Comparison of ENCODE assay signal across 2 cellular contexts in genomic region chr12:46492471-46493351, GRCh38.
TF ChIP-seq lines count a peak whose summit lies in the region.

No MANE protein-coding gene starts in this region.

TF ChIP-seq in A549, 52 proteins besides CTCF, POLR2A, EP300 and RAD21 (continued from another document and continues in another):
- TF ChIP-seq, protein P1, sequence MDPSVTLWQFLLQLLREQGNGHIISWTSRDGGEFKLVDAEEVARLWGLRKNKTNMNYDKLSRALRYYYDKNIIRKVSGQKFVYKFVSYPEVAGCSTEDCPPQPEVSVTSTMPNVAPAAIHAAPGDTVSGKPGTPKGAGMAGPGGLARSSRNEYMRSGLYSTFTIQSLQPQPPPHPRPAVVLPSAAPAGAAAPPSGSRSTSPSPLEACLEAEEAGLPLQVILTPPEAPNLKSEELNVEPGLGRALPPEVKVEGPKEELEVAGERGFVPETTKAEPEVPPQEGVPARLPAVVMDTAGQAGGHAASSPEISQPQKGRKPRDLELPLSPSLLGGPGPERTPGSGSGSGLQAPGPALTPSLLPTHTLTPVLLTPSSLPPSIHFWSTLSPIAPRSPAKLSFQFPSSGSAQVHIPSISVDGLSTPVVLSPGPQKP (IDR thresholded peaks at IDR 0.05; ENCODE audit: low read depth, low read length): no peak
- no peak for TF ChIP-seq MAFK (IDR thresholded peaks at IDR 0.05; ENCODE audit: partially characterized antibody)
- no peak for TF ChIP-seq CBX2 (IDR thresholded peaks at IDR 0.05; ENCODE audit: borderline replicate concordance, low read depth)
- peak; percentile 80 for TF ChIP-seq EHF (CRISPR knock-in tag; IDR thresholded peaks at IDR 0.05)
- TF ChIP-seq HOXB13 (CRISPR knock-in tag; IDR thresholded peaks at IDR 0.05; ENCODE audit: low read depth): peak; percentile 69; the same call in 1 of the 2 replicates
- TF ChIP-seq NPAS2 (CRISPR knock-in tag; IDR thresholded peaks at IDR 0.05; ENCODE audit: borderline replicate concordance): no peak
- TF ChIP-seq EHMT2 (IDR thresholded peaks at IDR 0.05; ENCODE audit: low read depth): no peak
- TF ChIP-seq, protein P2, sequence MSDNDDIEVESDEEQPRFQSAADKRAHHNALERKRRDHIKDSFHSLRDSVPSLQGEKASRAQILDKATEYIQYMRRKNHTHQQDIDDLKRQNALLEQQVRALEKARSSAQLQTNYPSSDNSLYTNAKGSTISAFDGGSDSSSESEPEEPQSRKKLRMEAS (IDR thresholded peaks at IDR 0.05): peak; percentile 70
- no peak for TF ChIP-seq ZC3H11A (IDR thresholded peaks at IDR 0.05)
- TF ChIP-seq RNF2 (IDR thresholded peaks at IDR 0.05; ENCODE audit: borderline replicate concordance, low read depth): no peak
- peak; percentile 60; the same call in 1 of the 2 replicates for TF ChIP-seq ATOH8 (CRISPR knock-in tag; IDR thresholded peaks at IDR 0.05; ENCODE audit: low read depth)
- TF ChIP-seq GATA3 (IDR thresholded peaks at IDR 0.05; ENCODE audit: borderline replicate concordance): peak; percentile 97
- TF ChIP-seq PHF8 (IDR thresholded peaks at IDR 0.05; ENCODE audit: borderline replicate concordance, low read depth): no peak
- TF ChIP-seq ZSCAN20 (CRISPR knock-in tag; IDR thresholded peaks at IDR 0.05): peak; percentile 44
- TF ChIP-seq BCL3 (IDR thresholded peaks at IDR 0.05): peak; percentile 93; the same call in 1 of the 3 replicates
- no peak for TF ChIP-seq HDAC2 (IDR thresholded peaks at IDR 0.05)
- TF ChIP-seq NFE2L2 (conservative IDR thresholded peaks at IDR 0.05; ENCODE audit: low read length): no peak
- TF ChIP-seq E2F6 (IDR thresholded peaks at IDR 0.05; ENCODE audit: borderline replicate concordance, low read depth): no peak
- TF ChIP-seq FOSB (CRISPR knock-in tag; IDR thresholded peaks at IDR 0.05): peak; percentile 77; the same call in 1 of the 2 replicates
- TF ChIP-seq CBX8 (IDR thresholded peaks at IDR 0.05): no peak
- TF ChIP-seq TFCP2L1 (CRISPR knock-in tag; IDR thresholded peaks at IDR 0.05): no peak
- TF ChIP-seq CHD4 (IDR thresholded peaks at IDR 0.05; ENCODE audit: borderline replicate concordance): no peak
- TF ChIP-seq, protein P3, sequence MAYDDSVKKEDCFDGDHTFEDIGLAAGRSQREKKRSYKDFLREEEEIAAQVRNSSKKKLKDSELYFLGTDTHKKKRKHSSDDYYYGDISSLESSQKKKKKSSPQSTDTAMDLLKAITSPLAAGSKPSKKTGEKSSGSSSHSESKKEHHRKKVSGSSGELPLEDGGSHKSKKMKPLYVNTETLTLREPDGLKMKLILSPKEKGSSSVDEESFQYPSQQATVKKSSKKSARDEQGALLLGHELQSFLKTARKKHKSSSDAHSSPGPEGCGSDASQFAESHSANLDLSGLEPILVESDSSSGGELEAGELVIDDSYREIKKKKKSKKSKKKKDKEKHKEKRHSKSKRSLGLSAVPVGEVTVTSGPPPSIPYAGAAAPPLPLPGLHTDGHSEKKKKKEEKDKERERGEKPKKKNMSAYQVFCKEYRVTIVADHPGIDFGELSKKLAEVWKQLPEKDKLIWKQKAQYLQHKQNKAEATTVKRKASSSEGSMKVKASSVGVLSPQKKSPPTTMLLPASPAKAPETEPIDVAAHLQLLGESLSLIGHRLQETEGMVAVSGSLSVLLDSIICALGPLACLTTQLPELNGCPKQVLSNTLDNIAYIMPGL (CRISPR knock-in tag; IDR thresholded peaks at IDR 0.05; ENCODE audit: borderline replicate concordance): no peak
- TF ChIP-seq FOSL2 (IDR thresholded peaks at IDR 0.05): peak; percentile 78
- TF ChIP-seq FOSL2 (CRISPR knock-in tag; IDR thresholded peaks at IDR 0.05): peak; percentile 97
- TF ChIP-seq HEYL (CRISPR knock-in tag; IDR thresholded peaks at IDR 0.05): peak; percentile 75; the same call in 1 of the 2 replicates
- TF ChIP-seq CEBPB (IDR thresholded peaks at IDR 0.05): peak; percentile 90 to 96
- TF ChIP-seq NR3C1 (IDR thresholded peaks at IDR 0.05): no peak
- peak; percentile 91 to 94; a peak in 4 of 5 replicates for TF ChIP-seq JUN (IDR thresholded peaks at IDR 0.05)
- TF ChIP-seq SMC3 (IDR thresholded peaks at IDR 0.05): peak; percentile 55
- TF ChIP-seq KDM1A (IDR thresholded peaks at IDR 0.05; ENCODE audit: low read depth): no peak
- peak; percentile 83 for TF ChIP-seq HOXB5 (CRISPR knock-in tag; IDR thresholded peaks at IDR 0.05)
- peak; percentile 97 for TF ChIP-seq ESRRA (IDR thresholded peaks at IDR 0.05; ENCODE audit: borderline replicate concordance, low read length)
- TF ChIP-seq RCOR1 (IDR thresholded peaks at IDR 0.05; ENCODE audit: low read depth, low read length): no peak
- TF ChIP-seq ZNF302 (CRISPR knock-in tag; IDR thresholded peaks at IDR 0.05): no peak

TF ChIP-seq in liver, 16 proteins besides CTCF, POLR2A, EP300 and RAD21 (continued from another document):
- TF ChIP-seq REST (IDR thresholded peaks at IDR 0.05) (peak; percentile 75), NR2F2 (IDR thresholded peaks at IDR 0.05) (peak; percentile 62), TAF1 (conservative IDR thresholded peaks at IDR 0.05) (no peak), FOXA2 (IDR thresholded peaks at IDR 0.05) (peak; percentile 100), RXRA (IDR thresholded peaks at IDR 0.05) (peak; percentile 92 to 95), JUND (IDR thresholded peaks at IDR 0.05) (peak; percentile 98 to 99), HNF4A (conservative IDR thresholded peaks at IDR 0.05) (peak; percentile 93 to 94), ATF3 (IDR thresholded peaks at IDR 0.05) (peak; percentile 87), SP1 (IDR thresholded peaks at IDR 0.05) (peak; percentile 94), GABPA (IDR thresholded peaks at IDR 0.05 in 1 of 2, conservative IDR thresholded peaks at IDR 0.05 in 1 of 2) (peak in 1 of 2 donors; percentile 28)
- TF ChIP-seq, protein P2 (IDR thresholded peaks at IDR 0.05): peak; percentile 95
- TF ChIP-seq, protein P4, sequence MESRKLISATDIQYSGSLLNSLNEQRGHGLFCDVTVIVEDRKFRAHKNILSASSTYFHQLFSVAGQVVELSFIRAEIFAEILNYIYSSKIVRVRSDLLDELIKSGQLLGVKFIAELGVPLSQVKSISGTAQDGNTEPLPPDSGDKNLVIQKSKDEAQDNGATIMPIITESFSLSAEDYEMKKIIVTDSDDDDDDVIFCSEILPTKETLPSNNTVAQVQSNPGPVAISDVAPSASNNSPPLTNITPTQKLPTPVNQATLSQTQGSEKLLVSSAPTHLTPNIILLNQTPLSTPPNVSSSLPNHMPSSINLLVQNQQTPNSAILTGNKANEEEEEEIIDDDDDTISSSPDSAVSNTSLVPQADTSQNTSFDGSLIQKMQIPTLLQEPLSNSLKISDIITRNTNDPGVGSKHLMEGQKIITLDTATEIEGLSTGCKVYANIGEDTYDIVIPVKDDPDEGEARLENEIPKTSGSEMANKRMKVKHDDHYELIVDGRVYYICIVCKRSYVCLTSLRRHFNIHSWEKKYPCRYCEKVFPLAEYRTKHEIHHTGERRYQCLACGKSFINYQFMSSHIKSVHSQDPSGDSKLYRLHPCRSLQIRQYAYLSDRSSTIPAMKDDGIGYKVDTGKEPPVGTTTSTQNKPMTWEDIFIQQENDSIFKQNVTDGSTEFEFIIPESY (IDR thresholded peaks at IDR 0.05): peak; percentile 76
TF ChIP-seq in liver: peak in this region for 15.
